Comparison of ENCODE assay signal across 2 cellular contexts in the genomic region with DNA sequence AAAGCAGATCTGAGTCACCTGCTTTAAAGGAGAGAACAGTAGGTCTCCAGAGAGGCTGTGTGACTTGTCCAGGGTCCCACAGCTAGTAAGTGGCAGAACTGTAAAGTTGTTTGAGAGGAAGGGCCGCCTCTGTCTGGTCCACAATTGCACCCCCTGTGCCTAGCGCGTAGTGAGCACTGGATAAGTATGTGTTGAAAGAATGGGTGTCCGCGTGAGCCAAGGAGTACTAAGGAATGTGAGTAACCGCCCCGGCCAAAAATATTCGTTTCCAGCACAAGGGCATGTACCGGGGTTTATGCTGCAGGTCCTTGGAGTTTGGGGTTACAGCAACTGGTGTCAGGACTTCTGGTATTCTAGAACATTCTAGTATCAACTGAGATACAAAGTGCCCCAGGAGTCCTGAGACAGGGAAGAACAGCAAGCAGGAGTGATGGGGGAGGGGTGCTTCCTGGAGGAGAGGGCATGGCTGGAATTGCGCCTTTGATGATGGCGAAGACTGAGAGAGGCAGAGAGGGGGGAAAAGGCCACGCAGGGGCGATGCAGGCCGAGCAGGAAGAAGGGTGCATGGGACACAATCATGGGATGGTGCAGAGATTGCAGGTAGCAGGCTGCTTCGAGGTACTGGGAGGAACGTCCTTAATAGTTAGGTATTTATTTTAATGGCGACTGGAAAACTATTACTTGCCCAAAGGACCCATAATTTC.
A peak's percentile ranks its signal among the peaks of the same experiment; 100 is the strongest.
TF ChIP-seq lines count a peak whose summit lies in the region.

No MANE protein-coding gene starts in this region.

TF ChIP-seq in IMR-90, 13 proteins besides CTCF, POLR2A, EP300 and RAD21:
- TF ChIP-seq BHLHE40 (IDR thresholded peaks at IDR 0.05; ENCODE audit: low read depth, low read length), result no peak
TF ChIP-seq in IMR-90: peak in this region for 0.

TF ChIP-seq in K562, 482 proteins besides CTCF, POLR2A, EP300 and RAD21:
- TF ChIP-seq SIX5 (IDR thresholded peaks at IDR 0.05; ENCODE audit: borderline replicate concordance in 1 of 2, insufficient read depth in 1 of 2, low read depth in 1 of 2, low read length in 2 of 2) (no peak), HLTF (IDR thresholded peaks at IDR 0.05) (0 out of 2 replicates have a peak, but pooled peaks have one; percentile 28), CAMTA2 (CRISPR knock-in tag; conservative IDR thresholded peaks at IDR 0.05) (no peak), ZNF436 (CRISPR knock-in tag; IDR thresholded peaks at IDR 0.05) (no peak), BRF1 (IDR thresholded peaks at IDR 0.05; ENCODE audit: borderline replicate concordance, extremely low read depth, insufficient read length) (no peak), BCOR (IDR thresholded peaks at IDR 0.05) (peak; percentile 49; the same call in 1 of the 2 replicates), ZBTB8A (IDR thresholded peaks at IDR 0.05; ENCODE audit: partially characterized antibody) (no peak), RBM25 (IDR thresholded peaks at IDR 0.05; ENCODE audit: low read depth, low read length, severe bottlenecking) (peak; percentile 39), PTBP1 (IDR thresholded peaks at IDR 0.05; ENCODE audit: low read depth, low read length) (no peak)
- TF ChIP-seq, protein P1, sequence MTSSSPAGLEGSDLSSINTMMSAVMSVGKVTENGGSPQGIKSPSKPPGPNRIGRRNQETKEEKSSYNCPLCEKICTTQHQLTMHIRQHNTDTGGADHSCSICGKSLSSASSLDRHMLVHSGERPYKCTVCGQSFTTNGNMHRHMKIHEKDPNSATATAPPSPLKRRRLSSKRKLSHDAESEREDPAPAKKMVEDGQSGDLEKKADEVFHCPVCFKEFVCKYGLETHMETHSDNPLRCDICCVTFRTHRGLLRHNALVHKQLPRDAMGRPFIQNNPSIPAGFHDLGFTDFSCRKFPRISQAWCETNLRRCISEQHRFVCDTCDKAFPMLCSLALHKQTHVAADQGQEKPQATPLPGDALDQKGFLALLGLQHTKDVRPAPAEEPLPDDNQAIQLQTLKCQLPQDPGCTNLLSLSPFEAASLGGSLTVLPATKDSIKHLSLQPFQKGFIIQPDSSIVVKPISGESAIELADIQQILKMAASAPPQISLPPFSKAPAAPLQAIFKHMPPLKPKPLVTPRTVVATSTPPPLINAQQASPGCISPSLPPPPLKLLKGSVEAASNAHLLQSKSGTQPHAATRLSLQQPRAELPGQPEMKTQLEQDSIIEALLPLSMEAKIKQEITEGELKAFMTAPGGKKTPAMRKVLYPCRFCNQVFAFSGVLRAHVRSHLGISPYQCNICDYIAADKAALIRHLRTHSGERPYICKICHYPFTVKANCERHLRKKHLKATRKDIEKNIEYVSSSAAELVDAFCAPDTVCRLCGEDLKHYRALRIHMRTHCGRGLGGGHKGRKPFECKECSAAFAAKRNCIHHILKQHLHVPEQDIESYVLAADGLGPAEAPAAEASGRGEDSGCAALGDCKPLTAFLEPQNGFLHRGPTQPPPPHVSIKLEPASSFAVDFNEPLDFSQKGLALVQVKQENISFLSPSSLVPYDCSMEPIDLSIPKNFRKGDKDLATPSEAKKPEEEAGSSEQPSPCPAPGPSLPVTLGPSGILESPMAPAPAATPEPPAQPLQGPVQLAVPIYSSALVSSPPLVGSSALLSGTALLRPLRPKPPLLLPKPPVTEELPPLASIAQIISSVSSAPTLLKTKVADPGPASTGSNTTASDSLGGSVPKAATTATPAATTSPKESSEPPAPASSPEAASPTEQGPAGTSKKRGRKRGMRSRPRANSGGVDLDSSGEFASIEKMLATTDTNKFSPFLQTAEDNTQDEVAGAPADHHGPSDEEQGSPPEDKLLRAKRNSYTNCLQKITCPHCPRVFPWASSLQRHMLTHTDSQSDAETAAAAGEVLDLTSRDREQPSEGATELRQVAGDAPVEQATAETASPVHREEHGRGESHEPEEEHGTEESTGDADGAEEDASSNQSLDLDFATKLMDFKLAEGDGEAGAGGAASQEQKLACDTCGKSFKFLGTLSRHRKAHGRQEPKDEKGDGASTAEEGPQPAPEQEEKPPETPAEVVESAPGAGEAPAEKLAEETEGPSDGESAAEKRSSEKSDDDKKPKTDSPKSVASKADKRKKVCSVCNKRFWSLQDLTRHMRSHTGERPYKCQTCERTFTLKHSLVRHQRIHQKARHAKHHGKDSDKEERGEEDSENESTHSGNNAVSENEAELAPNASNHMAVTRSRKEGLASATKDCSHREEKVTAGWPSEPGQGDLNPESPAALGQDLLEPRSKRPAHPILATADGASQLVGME (CRISPR knock-in tag; IDR thresholded peaks at IDR 0.05), result no peak
TF ChIP-seq in K562: peak in this region for 3.
